In the genomic region with DNA sequence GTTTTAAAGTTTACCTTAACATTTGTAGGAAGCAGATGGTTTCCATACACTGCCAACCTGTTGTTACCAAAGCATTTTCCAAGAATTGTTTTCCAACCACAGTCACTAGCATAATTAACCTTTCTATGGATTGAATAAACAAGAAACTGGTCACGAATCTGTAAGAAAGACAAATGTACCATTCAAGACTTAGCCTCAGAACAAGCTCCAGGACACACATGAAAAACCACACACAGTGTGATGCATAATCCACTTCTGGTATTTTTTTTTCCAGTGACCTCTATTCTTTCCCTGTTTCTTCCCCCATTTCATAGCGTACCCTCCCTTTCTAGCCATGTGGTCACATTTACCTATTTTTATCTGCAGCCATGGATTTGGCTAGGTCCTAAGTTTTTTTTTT, we compare ENCODE assay signal across 22 cellular contexts. TPM values are rescaled to one million over a fixed set of nuclear protein-coding genes. Genes with fewer than 3 reads are reported as not detected.
"Had no signal": no experiment of that assay in that cellular context is flagged by ENCODE, and none has a peak within 500 bp of the region (broad histone marks: within the 10 kb centered on the region; RNA-seq: fewer than 3 reads in every experiment).

No MANE protein-coding gene starts in this region.

- H3K27me3 ChIP-seq: ascending aorta, cardiac muscle cell, esophagus squamous epithelium, left lung, tibial nerve, uterus had no signal

- H3K36me3 Mint-ChIP-seq: activated naive CD4-positive, alpha-beta T cell treated with anti-CD3 and anti-CD28 coated beads, Interleukin-2, amount 50 U/mL, for 24 hours had no signal

- H3K4me3 ChIP-seq: ascending aorta, cardiac muscle cell, esophagus squamous epithelium, left lung, tibial nerve, uterus had no signal

- DNase-seq: activated CD4-positive, alpha-beta T cell treated with anti-CD3 and anti-CD28 coated beads, Interleukin-2, amount 10 ng/mL, durations not matched to agents 24 days and 14 days; activated CD4-positive, CD25-positive, alpha-beta regulatory T cell; activated CD8-positive, alpha-beta T cell treated with anti-CD3 and anti-CD28 coated beads for 36 hours; activated effector memory CD4-positive, alpha-beta T cell treated with anti-CD3 and anti-CD28 coated beads, Interleukin-2, amount 50 U/mL, for 16 hours; activated T-cell treated with anti-CD3 and anti-CD28 coated beads, Interleukin-2, amount 50 U/mL, for 1 hour; effector memory CD4-positive, alpha-beta T cell; esophagus squamous epithelium; left lung; mammary epithelial cell; stimulated activated naive CD4-positive, alpha-beta T cell; T-helper 1 cell; T1000; uterus had no signal

- H3K4me1 Mint-ChIP-seq: activated CD4-positive, alpha-beta T cell treated with anti-CD3 and anti-CD28 coated beads, Interleukin-2, amount 10 ng/mL, durations not matched to agents 24 days and 14 days; activated naive CD4-positive, alpha-beta T cell treated with anti-CD3 and anti-CD28 coated beads, Interleukin-2, amount 50 U/mL, for 24 hours had no signal

- H3K27ac ChIP-seq: ascending aorta, cardiac muscle cell, esophagus squamous epithelium, left lung, tibial nerve, uterus had no signal

- H3K9me3 Mint-ChIP-seq: activated CD4-positive, alpha-beta T cell treated with anti-CD3 and anti-CD28 coated beads, Interleukin-2, amount 10 ng/mL, durations not matched to agents 24 days and 14 days; activated CD8-positive, alpha-beta T cell treated with anti-CD3 and anti-CD28 coated beads for 36 hours; dendritic cell treated with granulocyte-macrophage colony-stimulating factor and Interleukin-4, amounts not matched to agents 40 ng/mL and 50 ng/mL, for 4 days had no signal

- H3K27me3 Mint-ChIP-seq: activated CD4-positive, alpha-beta T cell treated with anti-CD3 and anti-CD28 coated beads, Interleukin-2, amount 10 ng/mL, durations not matched to agents 24 days and 14 days; activated CD8-positive, alpha-beta T cell treated with anti-CD3 and anti-CD28 coated beads for 36 hours; dendritic cell treated with granulocyte-macrophage colony-stimulating factor and Interleukin-4, amounts not matched to agents 40 ng/mL and 50 ng/mL, for 4 days had no signal

- H3K4me3 Mint-ChIP-seq: activated CD4-positive, alpha-beta T cell treated with anti-CD3 and anti-CD28 coated beads, Interleukin-2, amount 10 ng/mL, durations not matched to agents 24 days and 14 days; activated CD8-positive, alpha-beta T cell treated with anti-CD3 and anti-CD28 coated beads for 36 hours; activated naive CD4-positive, alpha-beta T cell treated with anti-CD3 and anti-CD28 coated beads, Interleukin-2, amount 50 U/mL, for 24 hours; dendritic cell treated with granulocyte-macrophage colony-stimulating factor and Interleukin-4, amounts not matched to agents 40 ng/mL and 50 ng/mL, for 4 days had no signal

- ATAC-seq: activated CD8-positive, alpha-beta T cell treated with anti-CD3 and anti-CD28 coated beads for 36 hours; left lung had no signal

- H3K4me1 ChIP-seq: ascending aorta, esophagus squamous epithelium, left lung, tibial nerve, uterus had no signal

- H3K27ac Mint-ChIP-seq: activated CD4-positive, alpha-beta T cell treated with anti-CD3 and anti-CD28 coated beads, Interleukin-2, amount 10 ng/mL, durations not matched to agents 24 days and 14 days; activated CD8-positive, alpha-beta T cell treated with anti-CD3 and anti-CD28 coated beads for 36 hours; activated naive CD4-positive, alpha-beta T cell treated with anti-CD3 and anti-CD28 coated beads, Interleukin-2, amount 50 U/mL, for 24 hours; dendritic cell treated with granulocyte-macrophage colony-stimulating factor and Interleukin-4, amounts not matched to agents 40 ng/mL and 50 ng/mL, for 4 days had no signal

- H3K36me3 ChIP-seq: ascending aorta, cardiac muscle cell, esophagus squamous epithelium, left lung, tibial nerve, uterus had no signal

- H3K9me3 ChIP-seq: ascending aorta, esophagus squamous epithelium, left lung, tibial nerve, uterus had no signal

RNA-seq across cellular contexts. Expression of gene C1orf87, which starts 29.6 kb away (rescaled TPM):
- total RNA-seq: activated CD4-positive, alpha-beta T cell treated with anti-CD3 and anti-CD28 coated beads, Interleukin-2, amount 10 ng/mL, durations not matched to agents 24 days and 14 days; activated CD8-positive, alpha-beta T cell treated with anti-CD3 and anti-CD28 coated beads for 36 hours; ascending aorta; cardiac muscle cell; chondrocyte; esophagus squamous epithelium; kidney epithelial cell; mammary epithelial cell; omental fat pad; posterior vena cava; tibial nerve had no signal
